21 cellular contexts compared by ENCODE assay signal in genomic region chr22:45844949-45845613, GRCh38.
DNase-seq lines count a peak whose midpoint lies in the region; ATAC-seq and TF ChIP-seq lines count a peak whose summit lies in the region.
"Had no signal": no experiment of that assay in that cellular context is flagged by ENCODE, and none has a peak within 500 bp of the region (broad histone marks: within the 10 kb centered on the region; RNA-seq: fewer than 3 reads in every experiment).

No MANE protein-coding gene starts in this region.

- peaks cover 49 to 53% of the 10 kb centered on the region in 2 experiments for H3K4me1 Mint-ChIP-seq in H9
- peaks cover 67% of the 10 kb centered on the region for H3K4me1 Mint-ChIP-seq in brain

- H2BK120ac ChIP-seq in H9 (ENCODE audit: low read depth, low read length, poor library complexity, severe bottlenecking) = no peak overlapping the region

- no peak overlapping the region for H3K4me3 ChIP-seq in upper lobe of left lung
- H3K4me3 ChIP-seq: colonic mucosa, vagina had no signal

- H2BK5ac ChIP-seq in H9 (ENCODE audit: insufficient read length, low read length) = no peak overlapping the region

- peak overlapping the region in 2 of 3 experiments; percentile 57 to 92; a peak in 6 of 7 replicates for H3K27ac Mint-ChIP-seq in H9
- peak overlapping the region; percentile 25 to 90 (median 76) for H3K27ac Mint-ChIP-seq in brain
- H3K27ac Mint-ChIP-seq: activated CD8-positive, alpha-beta T cell treated with anti-CD3 and anti-CD28 coated beads for 36 hours; activated naive CD4-positive, alpha-beta T cell treated with anti-CD3 and anti-CD28 coated beads for 36 hours; CD4-positive, alpha-beta memory T cell; natural killer cell treated with Interleukin-12 subunit alpha and Interleukin-12 subunit beta and Interleukin-15 and Interleukin-18, amount 100 ng/mL, for 72 hours; T-helper 17 cell had no signal

- no peak overlapping the region for H2BK12ac ChIP-seq in H9 (ENCODE audit: insufficient read length, low read depth, low read length)

- no peak overlapping the region for H3T11ph ChIP-seq in H9 (ENCODE audit: low read length)

- no peak overlapping the region for H4K8ac ChIP-seq in H9 (replicated peaks; ENCODE audit: insufficient read length, low read depth, low read length)

- H3K27me3 ChIP-seq in H9 (ENCODE audit: insufficient read depth, low read length) (no peaks in the 10 kb centered on the region), upper lobe of left lung (no peaks in the 10 kb centered on the region)
- H3K27me3 ChIP-seq: colonic mucosa, vagina had no signal

- peaks cover 8 to 15% (median 13%) of the 10 kb centered on the region in 3 experiments for H3K36me3 Mint-ChIP-seq in H9 (ENCODE audit: insufficient read depth in 1 of 3, low read depth in 3 of 3)
- H3K36me3 Mint-ChIP-seq in brain = peaks cover 37% of the 10 kb centered on the region

- H3K4me2 ChIP-seq in H9 (ENCODE audit: insufficient read depth, insufficient read length, low read length) = peak overlapping the region; percentile 27

- H4K20me1 ChIP-seq in H9 (ENCODE audit: control insufficient read depth, insufficient read depth, insufficient read length) = no peaks in the 10 kb centered on the region

- TF ChIP-seq POLR2A in upper lobe of left lung (IDR thresholded peaks at IDR 0.05) = no peak

- ATAC-seq in HG03442 (IDR thresholded peaks at IDR 0.05; ENCODE audit: unreplicated experiment) = no peak
- ATAC-seq in upper lobe of left lung (ENCODE audit: low FRiP score in 2 of 2) = no peak
- no peak for ATAC-seq in GM19397 (IDR thresholded peaks at IDR 0.05; ENCODE audit: unreplicated experiment)
- ATAC-seq in GM18498 (IDR thresholded peaks at IDR 0.05; ENCODE audit: unreplicated experiment) = no peak
- ATAC-seq: activated CD8-positive, alpha-beta T cell treated with anti-CD3 and anti-CD28 coated beads for 36 hours; natural killer cell treated with Interleukin-12 subunit alpha and Interleukin-12 subunit beta and Interleukin-15 and Interleukin-18, amount 100 ng/mL, for 72 hours; PC-3; T-helper 17 cell had no signal

- DNase-seq in H9 = no peak
- DNase-seq in kidney tubule cell (ENCODE audit: low spot score) = peak; percentile 22
- peak; percentile 20 for DNase-seq in renal cortical epithelial cell (ENCODE audit: low read depth)
- no peak for DNase-seq in upper lobe of left lung
- DNase-seq: activated CD8-positive, alpha-beta T cell treated with anti-CD3 and anti-CD28 coated beads for 36 hours; activated naive CD4-positive, alpha-beta T cell treated with anti-CD3 and anti-CD28 coated beads for 36 hours; activated T-cell treated with anti-CD3 and anti-CD28 coated beads, Interleukin-2, amount 50 U/mL, for 1 hour; aorta; CD4-positive, alpha-beta memory T cell; colonic mucosa; NCI-H1417; NCI-H774; PC-3; T-helper 17 cell; WERI-Rb-1 had no signal

- H3K9me3 Mint-ChIP-seq in H9 (no peaks in the 10 kb centered on the region), brain (peaks cover 0 to 9% (median 4%) of the 10 kb centered on the region in 5 experiments)
- H3K9me3 Mint-ChIP-seq: activated CD8-positive, alpha-beta T cell treated with anti-CD3 and anti-CD28 coated beads for 36 hours; natural killer cell treated with Interleukin-12 subunit alpha and Interleukin-12 subunit beta and Interleukin-15 and Interleukin-18, amount 100 ng/mL, for 72 hours had no signal

- H2BK20ac ChIP-seq in H9 (ENCODE audit: low read depth, low read length, poor library complexity, severe bottlenecking) = no peak overlapping the region

- H3K4ac ChIP-seq in H9 (ENCODE audit: low read depth, low read length) = no peak overlapping the region

- H3K9ac ChIP-seq in H9 (ENCODE audit: extremely low read depth, insufficient read length, low read length) = no peak overlapping the region

- peaks cover 4 to 61% (median 15%) of the 10 kb centered on the region in 4 donors for H3K36me3 ChIP-seq in upper lobe of left lung
- H3K36me3 ChIP-seq: colonic mucosa had no signal

- H2AFZ ChIP-seq in H9 (ENCODE audit: low read length) = no peak overlapping the region

- H3K23ac ChIP-seq in H9 (ENCODE audit: insufficient read length, low read depth, low read length) = no peak overlapping the region

- H3K4me1 ChIP-seq in H9 (ENCODE audit: insufficient read depth, low read length) (peaks cover 2% of the 10 kb centered on the region; the same call in 1 of the 2 replicates), upper lobe of left lung (no peaks in the 10 kb centered on the region)
- H3K4me1 ChIP-seq: colonic mucosa, vagina had no signal

- H3K4me3 Mint-ChIP-seq in H9 (peak overlapping the region; percentile 18 to 71; a peak in 4 of 5 replicates), brain (peak overlapping the region; percentile 42 to 77 (median 68))
- H3K4me3 Mint-ChIP-seq: activated CD8-positive, alpha-beta T cell treated with anti-CD3 and anti-CD28 coated beads for 36 hours; activated naive CD4-positive, alpha-beta T cell treated with anti-CD3 and anti-CD28 coated beads for 36 hours; CD4-positive, alpha-beta memory T cell; natural killer cell treated with Interleukin-12 subunit alpha and Interleukin-12 subunit beta and Interleukin-15 and Interleukin-18, amount 100 ng/mL, for 72 hours; T-helper 17 cell had no signal

- no CpG with 5 or more reads among the region's 5 CpGs for WGBS in H9 (ENCODE audit: extremely low coverage, insufficient read length, low lambda C conversion rate)
- WGBS in upper lobe of left lung, 2 donors = 71 to 76% methylated on average over 5 of the region's 5 CpGs

- H3K9me3 ChIP-seq in H9 (ENCODE audit: control insufficient read depth, low read depth, low read length) = no peaks in the 10 kb centered on the region
- no peaks in the 10 kb centered on the region for H3K9me3 ChIP-seq in upper lobe of left lung
- H3K9me3 ChIP-seq: colonic mucosa, vagina had no signal

- H2AK5ac ChIP-seq in H9 (ENCODE audit: insufficient read length, low read length) = no peak overlapping the region

- no peaks in the 10 kb centered on the region for H3K23me2 ChIP-seq in H9 (ENCODE audit: insufficient read length, low read depth, low read length, poor library complexity, severe bottlenecking)

- H3K18ac ChIP-seq in H9 (ENCODE audit: insufficient read length, low read depth, low read length) = no peak overlapping the region

- no peaks in the 10 kb centered on the region for H3K27me3 Mint-ChIP-seq in H9 (ENCODE audit: low read depth)
- peaks cover 3% of the 10 kb centered on the region for H3K27me3 Mint-ChIP-seq in brain
- H3K27me3 Mint-ChIP-seq: activated CD8-positive, alpha-beta T cell treated with anti-CD3 and anti-CD28 coated beads for 36 hours; CD4-positive, alpha-beta memory T cell; natural killer cell treated with Interleukin-12 subunit alpha and Interleukin-12 subunit beta and Interleukin-15 and Interleukin-18, amount 100 ng/mL, for 72 hours; T-helper 17 cell had no signal

- no peak for TF ChIP-seq EP300 in upper lobe of left lung (IDR thresholded peaks at IDR 0.05)

- H4K91ac ChIP-seq in H9 (ENCODE audit: insufficient read length, low read depth, low read length) = no peak overlapping the region

- no peaks in the 10 kb centered on the region for H3K79me2 ChIP-seq in H9 (ENCODE audit: insufficient read depth, low read length)

- H4K5ac ChIP-seq in H9 (ENCODE audit: insufficient read length, low read depth, low read length) = no peak overlapping the region

- H2BK15ac ChIP-seq in H9 (ENCODE audit: low read depth, low read length) = no peak overlapping the region

- H3K79me1 ChIP-seq in H9 (ENCODE audit: insufficient read depth, low read depth, low read length, poor library complexity, severe bottlenecking) = no peaks in the 10 kb centered on the region

- H3K27ac ChIP-seq in H9 (ENCODE audit: insufficient read length, low read depth, low read length) (no peak overlapping the region), upper lobe of left lung (no peak overlapping the region)
- H3K27ac ChIP-seq: colonic mucosa, vagina, WERI-Rb-1 had no signal

- no peak overlapping the region for H3K56ac ChIP-seq in H9 (ENCODE audit: insufficient read length, low read depth, low read length)

- H3K14ac ChIP-seq in H9 (ENCODE audit: insufficient read depth, low read length) = no peak overlapping the region

- no peak for TF ChIP-seq CTCF in H9 (conservative IDR thresholded peaks at IDR 0.05)
- TF ChIP-seq CTCF in brain (conservative IDR thresholded peaks at IDR 0.05) = no peak
- no peak for TF ChIP-seq CTCF in upper lobe of left lung (IDR thresholded peaks at IDR 0.05)

Comparison
In these comparisons a context has a peak if more than half of its experiments do, and no peak if none do; other contexts are left out.
1. DNase-seq: peak in kidney tubule cell (single experiment) and renal cortical epithelial cell (single experiment); none in H9 (single experiment) and upper lobe of left lung (0 of 2).